In genomic region chr19:48760514-48761221, GRCh38 we compare ENCODE assay signal across 1 cellular context.
TF ChIP-seq lines count a peak whose summit lies in the region.

No MANE protein-coding gene starts in this region.

TF ChIP-seq in GM23338, 12 proteins besides CTCF, POLR2A, EP300 and RAD21 (continued from another document):
- TF ChIP-seq, protein P1, sequence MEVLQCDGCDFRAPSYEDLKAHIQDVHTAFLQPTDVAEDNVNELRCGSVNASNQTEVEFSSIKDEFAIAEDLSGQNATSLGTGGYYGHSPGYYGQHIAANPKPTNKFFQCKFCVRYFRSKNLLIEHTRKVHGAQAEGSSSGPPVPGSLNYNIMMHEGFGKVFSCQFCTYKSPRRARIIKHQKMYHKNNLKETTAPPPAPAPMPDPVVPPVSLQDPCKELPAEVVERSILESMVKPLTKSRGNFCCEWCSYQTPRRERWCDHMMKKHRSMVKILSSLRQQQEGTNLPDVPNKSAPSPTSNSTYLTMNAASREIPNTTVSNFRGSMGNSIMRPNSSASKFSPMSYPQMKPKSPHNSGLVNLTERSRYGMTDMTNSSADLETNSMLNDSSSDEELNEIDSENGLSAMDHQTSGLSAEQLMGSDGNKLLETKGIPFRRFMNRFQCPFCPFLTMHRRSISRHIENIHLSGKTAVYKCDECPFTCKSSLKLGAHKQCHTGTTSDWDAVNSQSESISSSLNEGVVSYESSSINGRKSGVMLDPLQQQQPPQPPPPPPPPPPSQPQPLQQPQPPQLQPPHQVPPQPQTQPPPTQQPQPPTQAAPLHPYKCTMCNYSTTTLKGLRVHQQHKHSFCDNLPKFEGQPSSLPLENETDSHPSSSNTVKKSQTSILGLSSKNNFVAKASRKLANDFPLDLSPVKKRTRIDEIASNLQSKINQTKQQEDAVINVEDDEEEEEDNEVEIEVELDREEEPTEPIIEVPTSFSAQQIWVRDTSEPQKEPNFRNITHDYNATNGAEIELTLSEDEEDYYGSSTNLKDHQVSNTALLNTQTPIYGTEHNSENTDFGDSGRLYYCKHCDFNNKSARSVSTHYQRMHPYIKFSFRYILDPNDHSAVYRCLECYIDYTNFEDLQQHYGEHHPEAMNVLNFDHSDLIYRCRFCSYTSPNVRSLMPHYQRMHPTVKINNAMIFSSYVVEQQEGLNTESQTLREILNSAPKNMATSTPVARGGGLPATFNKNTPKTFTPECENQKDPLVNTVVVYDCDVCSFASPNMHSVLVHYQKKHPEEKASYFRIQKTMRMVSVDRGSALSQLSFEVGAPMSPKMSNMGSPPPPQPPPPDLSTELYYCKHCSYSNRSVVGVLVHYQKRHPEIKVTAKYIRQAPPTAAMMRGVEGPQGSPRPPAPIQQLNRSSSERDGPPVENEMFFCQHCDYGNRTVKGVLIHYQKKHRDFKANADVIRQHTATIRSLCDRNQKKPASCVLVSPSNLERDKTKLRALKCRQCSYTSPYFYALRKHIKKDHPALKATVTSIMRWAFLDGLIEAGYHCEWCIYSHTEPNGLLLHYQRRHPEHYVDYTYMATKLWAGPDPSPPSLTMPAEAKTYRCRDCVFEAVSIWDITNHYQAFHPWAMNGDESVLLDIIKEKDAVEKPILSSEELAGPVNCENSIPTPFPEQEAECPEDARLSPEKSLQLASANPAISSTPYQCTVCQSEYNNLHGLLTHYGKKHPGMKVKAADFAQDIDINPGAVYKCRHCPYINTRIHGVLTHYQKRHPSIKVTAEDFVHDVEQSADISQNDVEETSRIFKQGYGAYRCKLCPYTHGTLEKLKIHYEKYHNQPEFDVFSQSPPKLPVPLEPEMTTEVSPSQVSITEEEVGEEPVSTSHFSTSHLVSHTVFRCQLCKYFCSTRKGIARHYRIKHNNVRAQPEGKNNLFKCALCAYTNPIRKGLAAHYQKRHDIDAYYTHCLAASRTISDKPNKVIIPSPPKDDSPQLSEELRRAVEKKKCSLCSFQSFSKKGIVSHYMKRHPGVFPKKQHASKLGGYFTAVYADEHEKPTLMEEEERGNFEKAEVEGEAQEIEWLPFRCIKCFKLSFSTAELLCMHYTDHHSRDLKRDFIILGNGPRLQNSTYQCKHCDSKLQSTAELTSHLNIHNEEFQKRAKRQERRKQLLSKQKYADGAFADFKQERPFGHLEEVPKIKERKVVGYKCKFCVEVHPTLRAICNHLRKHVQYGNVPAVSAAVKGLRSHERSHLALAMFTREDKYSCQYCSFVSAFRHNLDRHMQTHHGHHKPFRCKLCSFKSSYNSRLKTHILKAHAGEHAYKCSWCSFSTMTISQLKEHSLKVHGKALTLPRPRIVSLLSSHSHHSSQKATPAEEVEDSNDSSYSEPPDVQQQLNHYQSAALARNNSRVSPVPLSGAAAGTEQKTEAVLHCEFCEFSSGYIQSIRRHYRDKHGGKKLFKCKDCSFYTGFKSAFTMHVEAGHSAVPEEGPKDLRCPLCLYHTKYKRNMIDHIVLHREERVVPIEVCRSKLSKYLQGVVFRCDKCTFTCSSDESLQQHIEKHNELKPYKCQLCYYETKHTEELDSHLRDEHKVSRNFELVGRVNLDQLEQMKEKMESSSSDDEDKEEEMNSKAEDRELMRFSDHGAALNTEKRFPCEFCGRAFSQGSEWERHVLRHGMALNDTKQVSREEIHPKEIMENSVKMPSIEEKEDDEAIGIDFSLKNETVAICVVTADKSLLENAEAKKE (CRISPR knock-in tag; IDR thresholded peaks at IDR 0.05) = no peak
- no peak for TF ChIP-seq POLR2AphosphoS5 (IDR thresholded peaks at IDR 0.05; ENCODE audit: low read depth)
- TF ChIP-seq, protein P2, sequence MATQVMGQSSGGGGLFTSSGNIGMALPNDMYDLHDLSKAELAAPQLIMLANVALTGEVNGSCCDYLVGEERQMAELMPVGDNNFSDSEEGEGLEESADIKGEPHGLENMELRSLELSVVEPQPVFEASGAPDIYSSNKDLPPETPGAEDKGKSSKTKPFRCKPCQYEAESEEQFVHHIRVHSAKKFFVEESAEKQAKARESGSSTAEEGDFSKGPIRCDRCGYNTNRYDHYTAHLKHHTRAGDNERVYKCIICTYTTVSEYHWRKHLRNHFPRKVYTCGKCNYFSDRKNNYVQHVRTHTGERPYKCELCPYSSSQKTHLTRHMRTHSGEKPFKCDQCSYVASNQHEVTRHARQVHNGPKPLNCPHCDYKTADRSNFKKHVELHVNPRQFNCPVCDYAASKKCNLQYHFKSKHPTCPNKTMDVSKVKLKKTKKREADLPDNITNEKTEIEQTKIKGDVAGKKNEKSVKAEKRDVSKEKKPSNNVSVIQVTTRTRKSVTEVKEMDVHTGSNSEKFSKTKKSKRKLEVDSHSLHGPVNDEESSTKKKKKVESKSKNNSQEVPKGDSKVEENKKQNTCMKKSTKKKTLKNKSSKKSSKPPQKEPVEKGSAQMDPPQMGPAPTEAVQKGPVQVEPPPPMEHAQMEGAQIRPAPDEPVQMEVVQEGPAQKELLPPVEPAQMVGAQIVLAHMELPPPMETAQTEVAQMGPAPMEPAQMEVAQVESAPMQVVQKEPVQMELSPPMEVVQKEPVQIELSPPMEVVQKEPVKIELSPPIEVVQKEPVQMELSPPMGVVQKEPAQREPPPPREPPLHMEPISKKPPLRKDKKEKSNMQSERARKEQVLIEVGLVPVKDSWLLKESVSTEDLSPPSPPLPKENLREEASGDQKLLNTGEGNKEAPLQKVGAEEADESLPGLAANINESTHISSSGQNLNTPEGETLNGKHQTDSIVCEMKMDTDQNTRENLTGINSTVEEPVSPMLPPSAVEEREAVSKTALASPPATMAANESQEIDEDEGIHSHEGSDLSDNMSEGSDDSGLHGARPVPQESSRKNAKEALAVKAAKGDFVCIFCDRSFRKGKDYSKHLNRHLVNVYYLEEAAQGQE (IDR thresholded peaks at IDR 0.05; ENCODE audit: unreplicated experiment) = no peak
- no peak for TF ChIP-seq ZNF114 (CRISPR knock-in tag; IDR thresholded peaks at IDR 0.05)
- no peak for TF ChIP-seq JUNB (IDR thresholded peaks at IDR 0.05; ENCODE audit: unreplicated experiment)
